In genomic region chr4:75547647-75548387, GRCh38 we compare ENCODE assay signal across 1 cellular context.
TF ChIP-seq lines count a peak whose summit lies in the region.

No MANE protein-coding gene starts in this region.

TF ChIP-seq in HepG2, 621 proteins besides CTCF, POLR2A, EP300 and RAD21:
- peak; percentile 96 for TF ChIP-seq LCORL (IDR thresholded peaks at IDR 0.05)
- no peak for TF ChIP-seq LCORL (CRISPR knock-in tag; IDR thresholded peaks at IDR 0.05)
- no peak for TF ChIP-seq SOX6 (IDR thresholded peaks at IDR 0.05)
- TF ChIP-seq SOX6 (CRISPR knock-in tag; IDR thresholded peaks at IDR 0.05): 0 out of 2 replicates have a peak, but pooled peaks have one; percentile 15
- TF ChIP-seq CEBPB (IDR thresholded peaks at IDR 0.05; ENCODE audit: borderline replicate concordance, low read depth, low read length): peak; percentile 44; the same call in 1 of the 2 replicates
- TF ChIP-seq ZFP62 (CRISPR knock-in tag; IDR thresholded peaks at IDR 0.05): no peak
- TF ChIP-seq ZNF501 (CRISPR knock-in tag; IDR thresholded peaks at IDR 0.05): no peak
- peak; percentile 93 for TF ChIP-seq TEAD3 (CRISPR knock-in tag; optimal IDR thresholded peaks at IDR 0.05; ENCODE audit: borderline replicate concordance)
- peak; percentile 57; the same call in 1 of the 2 replicates for TF ChIP-seq ZNF362 (CRISPR knock-in tag; IDR thresholded peaks at IDR 0.05; ENCODE audit: borderline replicate concordance)
- TF ChIP-seq PCBP1 (IDR thresholded peaks at IDR 0.05; ENCODE audit: borderline replicate concordance, low read depth, low read length): no peak
- no peak for TF ChIP-seq ARNTL (CRISPR knock-in tag; IDR thresholded peaks at IDR 0.05)
- TF ChIP-seq ZNF30 (CRISPR knock-in tag; IDR thresholded peaks at IDR 0.05): no peak
- no peak for TF ChIP-seq TP53 (CRISPR knock-in tag; conservative IDR thresholded peaks at IDR 0.05)
- TF ChIP-seq ELF3 (CRISPR knock-in tag; IDR thresholded peaks at IDR 0.05): peak; percentile 32; the same call in 1 of the 2 replicates
- no peak for TF ChIP-seq CSRNP2 (CRISPR knock-in tag; conservative IDR thresholded peaks at IDR 0.05; ENCODE audit: low read depth)
- TF ChIP-seq ZNF749 (CRISPR knock-in tag; IDR thresholded peaks at IDR 0.05; ENCODE audit: borderline replicate concordance): no peak
- TF ChIP-seq, protein P1, sequence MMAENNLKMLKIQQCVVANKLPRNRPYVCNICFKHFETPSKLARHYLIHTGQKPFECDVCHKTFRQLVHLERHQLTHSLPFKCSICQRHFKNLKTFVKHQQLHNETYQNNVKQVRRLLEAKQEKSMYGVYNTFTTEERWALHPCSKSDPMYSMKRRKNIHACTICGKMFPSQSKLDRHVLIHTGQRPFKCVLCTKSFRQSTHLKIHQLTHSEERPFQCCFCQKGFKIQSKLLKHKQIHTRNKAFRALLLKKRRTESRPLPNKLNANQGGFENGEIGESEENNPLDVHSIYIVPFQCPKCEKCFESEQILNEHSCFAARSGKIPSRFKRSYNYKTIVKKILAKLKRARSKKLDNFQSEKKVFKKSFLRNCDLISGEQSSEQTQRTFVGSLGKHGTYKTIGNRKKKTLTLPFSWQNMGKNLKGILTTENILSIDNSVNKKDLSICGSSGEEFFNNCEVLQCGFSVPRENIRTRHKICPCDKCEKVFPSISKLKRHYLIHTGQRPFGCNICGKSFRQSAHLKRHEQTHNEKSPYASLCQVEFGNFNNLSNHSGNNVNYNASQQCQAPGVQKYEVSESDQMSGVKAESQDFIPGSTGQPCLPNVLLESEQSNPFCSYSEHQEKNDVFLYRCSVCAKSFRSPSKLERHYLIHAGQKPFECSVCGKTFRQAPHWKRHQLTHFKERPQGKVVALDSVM (CRISPR knock-in tag; IDR thresholded peaks at IDR 0.05): peak; percentile 82
- peak; percentile 41; the same call in 1 of the 2 replicates for TF ChIP-seq ZFY (CRISPR knock-in tag; IDR thresholded peaks at IDR 0.05)
- TF ChIP-seq ELF1 (CRISPR knock-in tag; IDR thresholded peaks at IDR 0.05): peak; percentile 62
- no peak for TF ChIP-seq ZKSCAN5 (CRISPR knock-in tag; IDR thresholded peaks at IDR 0.05)
- TF ChIP-seq ZNF432 (CRISPR knock-in tag; IDR thresholded peaks at IDR 0.05; ENCODE audit: borderline replicate concordance): no peak
- TF ChIP-seq DMAP1 (CRISPR knock-in tag; IDR thresholded peaks at IDR 0.05): no peak
TF ChIP-seq in HepG2: peak in this region for 9.
